ENCODE assay signal across 8 cellular contexts in genomic region chr1:39954870-39955546, GRCh38. TPM values are rescaled to one million over a fixed set of nuclear protein-coding genes. Genes with fewer than 3 reads are reported as not detected.
DNase-seq lines count a peak whose midpoint lies in the region; ATAC-seq, FAIRE-seq and TF ChIP-seq lines count a peak whose summit lies in the region.

MFSD2A (plus strand) TSS chr1:39955145; CDS start chr1:39955293, 148 bp downstream.

- H3K27me3 ChIP-seq in DND-41 (ENCODE audit: insufficient read depth, low read length, poor library complexity) (peaks cover 16% of the 10 kb centered on the region), H7 (ENCODE audit: control insufficient read depth, insufficient read depth, low read length) (peaks cover 30% of the 10 kb centered on the region), SK-N-SH (ENCODE audit: insufficient read depth) (no peaks in the 10 kb centered on the region), pancreas (no peaks in the 10 kb centered on the region), thyroid gland (no peaks in the 10 kb centered on the region)

- H3K36me3 ChIP-seq in DND-41 (ENCODE audit: insufficient read depth, low read length) (no peaks in the 10 kb centered on the region), H7 (replicated peaks; ENCODE audit: control insufficient read depth, insufficient read depth, low read length) (peaks cover 6% of the 10 kb centered on the region), SK-N-SH (replicated peaks in 1 of 2; ENCODE audit: control insufficient read depth in 1 of 2, insufficient read depth in 2 of 2, low read length in 1 of 2) (no peaks in the 10 kb centered on the region), pancreas (no peaks in the 10 kb centered on the region), thyroid gland (no peaks in the 10 kb centered on the region)

- H3K9me2 ChIP-seq in SK-N-SH = no peaks in the 10 kb centered on the region

- H3K9me3 ChIP-seq in DND-41 (ENCODE audit: insufficient read depth, low read length, severe bottlenecking) = no peaks in the 10 kb centered on the region
- H3K9me3 ChIP-seq in SK-N-SH = no peaks in the 10 kb centered on the region
- H3K9me3 ChIP-seq in pancreas = no peaks in the 10 kb centered on the region
- H3K9me3 ChIP-seq in thyroid gland = no peaks in the 10 kb centered on the region

- peaks cover 30% of the 10 kb centered on the region for H3K36me3 Mint-ChIP-seq in activated naive CD8-positive, alpha-beta T cell treated with anti-CD3 and anti-CD28 coated beads for 36 hours

- TF ChIP-seq RAD21 in SK-N-SH (IDR thresholded peaks at IDR 0.05; ENCODE audit: low read length) = no peak

- peaks cover 33% of the 10 kb centered on the region for H3K4me1 Mint-ChIP-seq in activated naive CD8-positive, alpha-beta T cell treated with anti-CD3 and anti-CD28 coated beads for 36 hours

- TF ChIP-seq CTCF in DND-41 (IDR thresholded peaks at IDR 0.05; ENCODE audit: borderline replicate concordance, extremely low read depth, low read length, poor library complexity, severe bottlenecking) (no peak), SK-N-SH (IDR thresholded peaks at IDR 0.05) (no peak), pancreas (IDR thresholded peaks at IDR 0.05) (no peak), thyroid gland (IDR thresholded peaks at IDR 0.05) (no peak)

- CTCF ChIA-PET in SK-N-SH (lab: Yijun Ruan, JAX) = interaction anchor here (1.2 to 6.0 kb wide), 5 partner anchors 18 to 139 kb away, joined by 3 to 37 read pairs (median 8); partner anchors contain the start of gene MYCL

- no peak for TF ChIP-seq EP300 in SK-N-SH (IDR thresholded peaks at IDR 0.05; ENCODE audit: borderline replicate concordance in 1 of 2, low read depth in 1 of 2, low read length in 1 of 2)

- ATAC-seq in DND-41 (ENCODE audit: insufficient read depth, low read depth) (peak; percentile 96), Right ventricle myocardium superior (ENCODE audit: poor library complexity) (peak; percentile 99), pancreas (peak; percentile 98 to 99 (median 98))

- 0% methylated on average over 4 of the region's 62 CpGs for WGBS in SK-N-SH (ENCODE audit: low lambda C conversion rate)
- 1% methylated on average over 58 to 62 of the region's 62 CpGs for WGBS in pancreas, 2 donors
- 0% methylated on average over 19 to 46 of the region's 62 CpGs for WGBS in thyroid gland, 2 donors

- no peaks in the 10 kb centered on the region for H3K9me3 Mint-ChIP-seq in activated naive CD8-positive, alpha-beta T cell treated with anti-CD3 and anti-CD28 coated beads for 36 hours

- H2AFZ ChIP-seq in DND-41 (ENCODE audit: low read depth, low read length) (peak within 1 kb of the TSS; percentile 69), SK-N-SH (ENCODE audit: low read depth) (peak within 1 kb of the TSS; percentile 94)

- intact Hi-C loops in Right ventricle myocardium superior (cut with DNase I) (no loop called here), pancreas (cut with DNase I) (no loop called here), thyroid gland (cut with DNase I) (no loop called here)

- H3K79me2 ChIP-seq in DND-41 (ENCODE audit: insufficient read depth, low read length) (no peaks in the 10 kb centered on the region), SK-N-SH (ENCODE audit: insufficient read depth) (peaks cover 8% of the 10 kb centered on the region; the same call in 1 of the 2 replicates)

- H3F3A ChIP-seq in SK-N-SH (replicated peaks; ENCODE audit: insufficient read depth) = no peaks in the 10 kb centered on the region

- H3K4me2 ChIP-seq in DND-41 (ENCODE audit: insufficient read depth, low read length) (peak within 1 kb of the TSS; percentile 83), SK-N-SH (peak within 1 kb of the TSS; percentile 99)

- H4K20me1 ChIP-seq in DND-41 (ENCODE audit: insufficient read depth, low read length) (peaks cover 5% of the 10 kb centered on the region; the same call in 1 of the 2 replicates), SK-N-SH (ENCODE audit: insufficient read depth) (no peaks in the 10 kb centered on the region)

- H3K4me3 Mint-ChIP-seq in activated naive CD8-positive, alpha-beta T cell treated with anti-CD3 and anti-CD28 coated beads for 36 hours = peak within 1 kb of the TSS; percentile 92

- peak within 1 kb of the TSS; percentile 60 for H3K9ac ChIP-seq in DND-41 (ENCODE audit: low read depth, low read length)
- H3K9ac ChIP-seq in SK-N-SH = peak within 1 kb of the TSS; percentile 71

- H3K27me3 Mint-ChIP-seq in activated naive CD8-positive, alpha-beta T cell treated with anti-CD3 and anti-CD28 coated beads for 36 hours = no peaks in the 10 kb centered on the region

- H3K4me3 ChIP-seq in DND-41 (ENCODE audit: low read depth in 1 of 2, low read length in 2 of 2) (peak within 1 kb of the TSS; percentile 13 to 57; a peak in 3 of 4 replicates), H7 (ENCODE audit: insufficient read depth, low read depth, low read length) (peak within 1 kb of the TSS; percentile 83), SK-N-SH (ENCODE audit: low read depth in 2 of 2, low read length in 1 of 2) (peak within 1 kb of the TSS; percentile 66 to 71), pancreas (peak within 1 kb of the TSS; percentile 39 to 56 (median 42)), thyroid gland (replicated peaks in 1 of 3) (peak within 1 kb of the TSS; percentile 30 to 48 (median 37))

- POLR2A ChIA-PET in SK-N-SH (lab: Yijun Ruan, JAX) = interaction anchor here (1.3 kb wide), 1 partner anchor 29 kb away, joined by 3 read pairs; no protein-coding TSS in a partner anchor

- peak within 1 kb of the TSS; percentile 85 for H3K27ac Mint-ChIP-seq in activated naive CD8-positive, alpha-beta T cell treated with anti-CD3 and anti-CD28 coated beads for 36 hours

- DNase-seq in DND-41 (peak; percentile 92), H7 (peak; percentile 99), MV-4-11 (lab: John Stamatoyannopoulos, UW) (peak; percentile 86), SK-N-SH (peak; percentile 98), Right ventricle myocardium superior (peak; percentile 96), pancreas (peak; percentile 89 to 96 (median 92)), thyroid gland (peak; percentile 95 to 96)
- DNase-seq in activated naive CD8-positive, alpha-beta T cell treated with anti-CD3 and anti-CD28 coated beads for 36 hours = peak; percentile 95

- FAIRE-seq in pancreas (lab: Jason Lieb, UNC) = no peak

- H3K27ac ChIP-seq in DND-41 (ENCODE audit: low read length) (peak within 1 kb of the TSS; percentile 6; the same call in 1 of the 2 replicates), SK-N-SH (ENCODE audit: low read depth in 2 of 2, low read length in 1 of 2) (peak within 1 kb of the TSS in 1 of 2 experiments; percentile 40; a peak in 1 of 4 replicates), pancreas (no peak within 1 kb of the TSS), thyroid gland (peak within 1 kb of the TSS; percentile 43 to 74 (median 63))

- peaks cover 22% of the 10 kb centered on the region for H3K4me1 ChIP-seq in DND-41 (ENCODE audit: insufficient read depth, low read length)
- peaks cover 0 to 23% of the 10 kb centered on the region in 2 experiments; a peak in 1 of 4 replicates for H3K4me1 ChIP-seq in SK-N-SH (ENCODE audit: control insufficient read depth in 1 of 2, insufficient read depth in 2 of 2, low read depth in 1 of 2, low read length in 1 of 2)
- H3K4me1 ChIP-seq in pancreas = peaks cover 4 to 12% (median 10%) of the 10 kb centered on the region in 3 donors
- peaks cover 47 to 70% of the 10 kb centered on the region in 2 donors for H3K4me1 ChIP-seq in thyroid gland

- peak in 1 of 2 donors; percentile 90 for TF ChIP-seq POLR2A in thyroid gland (IDR thresholded peaks at IDR 0.05)

TF ChIP-seq in SK-N-SH, 30 proteins besides CTCF, POLR2A, EP300 and RAD21:
- peak; percentile 62; the same call in 1 of the 2 replicates for TF ChIP-seq RFX5 (IDR thresholded peaks at IDR 0.05; ENCODE audit: low read length)
- no peak for TF ChIP-seq MEF2A (IDR thresholded peaks at IDR 0.05; ENCODE audit: borderline replicate concordance, low read depth)
- peak; percentile 61 for TF ChIP-seq NFIC (IDR thresholded peaks at IDR 0.05; ENCODE audit: borderline replicate concordance)
- peak; percentile 72 for TF ChIP-seq CHD2 (IDR thresholded peaks at IDR 0.05; ENCODE audit: low read length, partially characterized antibody)
- TF ChIP-seq POLR2AphosphoS5 (IDR thresholded peaks at IDR 0.05; ENCODE audit: low read depth, low read length) = peak; percentile 82
- TF ChIP-seq MAX (IDR thresholded peaks at IDR 0.05; ENCODE audit: low read depth) = peak; percentile 95
- TF ChIP-seq FOSL2 (IDR thresholded peaks at IDR 0.05; ENCODE audit: borderline replicate concordance, low read depth) = no peak
- TF ChIP-seq TAF1 (IDR thresholded peaks at IDR 0.05; ENCODE audit: borderline replicate concordance, low read depth, low read length) = peak; percentile 76; the same call in 1 of the 2 replicates
- TF ChIP-seq JUND (IDR thresholded peaks at IDR 0.05) = no peak
- no peak for TF ChIP-seq SMC3 (IDR thresholded peaks at IDR 0.05; ENCODE audit: low read depth, low read length)
- peak; percentile 78 for TF ChIP-seq MXI1 (IDR thresholded peaks at IDR 0.05; ENCODE audit: low read depth, low read length)
- TF ChIP-seq SIN3A (IDR thresholded peaks at IDR 0.05; ENCODE audit: borderline replicate concordance, low read depth, low read length) = peak; percentile 67; the same call in 1 of the 2 replicates

RNA-seq across cellular contexts. Expression of gene MFSD2A, which starts in this region (rescaled TPM):
- total RNA-seq in H7 (2014; rRNA removed; shearing (Covaris generic)) = 4.7 and 6.4 TPM in 2 replicates
- polyA plus RNA-seq in SK-N-SH (2012; rRNA removed) (4.1 and 6.3 TPM in 2 replicates), pancreas (under 1 TPM; 0.68 to 0.96 TPM)
- polyA plus RNA-seq in SK-N-SH (2012; cell fraction: cytosol; rRNA removed) = 3.8 and 5.1 TPM in 2 replicates
- 13.6 and 17.5 TPM in 2 replicates for polyA plus RNA-seq in SK-N-SH (2012; cell fraction: nucleus; rRNA removed)
- total RNA-seq in activated naive CD8-positive, alpha-beta T cell treated with anti-CD3 and anti-CD28 coated beads for 36 hours = 10 to 100 TPM; 20.2 to 22.3 TPM
- total RNA-seq in Right ventricle myocardium superior (0.22 TPM), pancreas (1 to 10 TPM in 1 of 6 donors, under 1 TPM in 4, not detected in 1; 0.16 to 1.0 (median 0.34) TPM), thyroid gland (10 to 100 TPM in 2 of 4 donors, 1 to 10 TPM in 2; 8.9 to 60.8 (median 16.5) TPM)

Comparison
In these comparisons a context has a peak if more than half of its experiments do, and no peak if none do; other contexts are left out.
1. Peak in DNase-seq and ATAC-seq in Right ventricle myocardium superior; RNA of the gene not detected or under 1 TPM.
2. H3K27ac ChIP-seq: peak in DND-41 (single experiment) and thyroid gland (3 of 3); none in pancreas (0 of 4).
3. Peak in every context shown above with its lines, with median percentiles within 50 percentile points of each other: ATAC-seq, DNase-seq and H3K4me3 ChIP-seq.